8 cellular contexts compared by ENCODE assay signal in genomic region chr18:8607776-8608682, GRCh38. TPM values are rescaled to one million over a fixed set of nuclear protein-coding genes. Genes with fewer than 3 reads are reported as not detected.
DNase-seq lines count a peak whose midpoint lies in the region; ATAC-seq and TF ChIP-seq lines count a peak whose summit lies in the region.

No MANE protein-coding gene starts in this region.

- POLR2A ChIA-PET in MCF 10A (lab: Yijun Ruan, JAX): interaction anchor here (0.6 to 2.5 kb wide), 3 partner anchors 16 to 410 kb away, joined by 3 to 12 read pairs (median 3); no protein-coding TSS in a partner anchor

- TF ChIP-seq CTCF in GM10266 (IDR thresholded peaks at IDR 0.05; ENCODE audit: control insufficient read depth, insufficient read depth, low read depth, missing control alignments) (peak; percentile 17), MCF 10A (IDR thresholded peaks at IDR 0.05; ENCODE audit: unreplicated experiment) (no peak)

- H3K9me3 ChIP-seq in mucosa of rectum (ENCODE audit: control insufficient read depth in 2 of 2, low read length in 2 of 2): no peaks in the 10 kb centered on the region

- peak overlapping the region; percentile 54 to 67 for H3K4me3 ChIP-seq in mucosa of rectum (ENCODE audit: low read length in 2 of 2)

- peaks cover 0 to 2% of the 10 kb centered on the region in 2 donors for H3K27me3 ChIP-seq in mucosa of rectum (ENCODE audit: control insufficient read depth in 2 of 2, insufficient read depth in 2 of 2, low read length in 2 of 2)

- H3K9ac ChIP-seq in mucosa of rectum (ENCODE audit: low read depth in 1 of 2, low read length in 2 of 2): peak overlapping the region; percentile 48 to 50

- H3K36me3 Mint-ChIP-seq in MCF 10A (ENCODE audit: insufficient read depth, unreplicated experiment): peaks cover 5% of the 10 kb centered on the region

- CTCF ChIA-PET in MCF 10A (lab: Yijun Ruan, JAX): interaction anchor here (1.2 to 1.7 kb wide), 2 partner anchors 7 to 19 kb away, joined by 4 to 7 read pairs; no protein-coding TSS in a partner anchor

- H3K9me3 Mint-ChIP-seq in MCF 10A (ENCODE audit: unreplicated experiment): no peaks in the 10 kb centered on the region

- BruUV-seq in MCF 10A (replicated peaks; lab: Mats Ljungman, UMichigan): no TSS peak

- H3K36me3 ChIP-seq in mucosa of rectum (ENCODE audit: control insufficient read depth in 2 of 2, insufficient read depth in 2 of 2, low read length in 2 of 2): no peaks in the 10 kb centered on the region

- DNase-seq in GM10266 (ENCODE audit: extremely low spot score) (no peak), MCF 10A (ENCODE audit: unreplicated experiment) (no peak), COLO829 (ENCODE audit: low spot score) (no peak), retina (no peak), cerebellar cortex (ENCODE audit: low spot score) (no peak)
- DNase-seq in effector CD4-positive, alpha-beta T cell: no peak

- intact Hi-C loops in MCF 10A (cut with micrococcal nuclease): no loop called here

- H3K4me1 ChIP-seq in mucosa of rectum (ENCODE audit: control insufficient read depth in 2 of 2, insufficient read depth in 2 of 2, low read length in 2 of 2): peaks cover 8 to 12% of the 10 kb centered on the region in 2 donors

- peaks cover 17% of the 10 kb centered on the region for H3K4me1 Mint-ChIP-seq in MCF 10A (ENCODE audit: insufficient read depth, unreplicated experiment)

- peaks cover 16% of the 10 kb centered on the region for H3K27me3 Mint-ChIP-seq in MCF 10A (ENCODE audit: insufficient read depth, unreplicated experiment)

- peak overlapping the region; percentile 50 to 65 for H3K27ac ChIP-seq in mucosa of rectum (ENCODE audit: low read depth in 2 of 2, low read length in 2 of 2)

- ATAC-seq in HG03175 (IDR thresholded peaks at IDR 0.05; ENCODE audit: unreplicated experiment): peak; percentile 28

- peak overlapping the region; percentile 86 for H3K4me3 Mint-ChIP-seq in MCF 10A (ENCODE audit: unreplicated experiment)

- no peak overlapping the region for H3K27ac Mint-ChIP-seq in MCF 10A (ENCODE audit: low read depth, unreplicated experiment)

RNA-seq across cellular contexts. Expression of gene RAB12, which starts 1.2 kb away (rescaled TPM):
- 27.8 and 28.4 TPM in 2 replicates for total RNA-seq in MCF 10A (2022)
